1 cellular context compared by ENCODE assay signal in the genomic region with DNA sequence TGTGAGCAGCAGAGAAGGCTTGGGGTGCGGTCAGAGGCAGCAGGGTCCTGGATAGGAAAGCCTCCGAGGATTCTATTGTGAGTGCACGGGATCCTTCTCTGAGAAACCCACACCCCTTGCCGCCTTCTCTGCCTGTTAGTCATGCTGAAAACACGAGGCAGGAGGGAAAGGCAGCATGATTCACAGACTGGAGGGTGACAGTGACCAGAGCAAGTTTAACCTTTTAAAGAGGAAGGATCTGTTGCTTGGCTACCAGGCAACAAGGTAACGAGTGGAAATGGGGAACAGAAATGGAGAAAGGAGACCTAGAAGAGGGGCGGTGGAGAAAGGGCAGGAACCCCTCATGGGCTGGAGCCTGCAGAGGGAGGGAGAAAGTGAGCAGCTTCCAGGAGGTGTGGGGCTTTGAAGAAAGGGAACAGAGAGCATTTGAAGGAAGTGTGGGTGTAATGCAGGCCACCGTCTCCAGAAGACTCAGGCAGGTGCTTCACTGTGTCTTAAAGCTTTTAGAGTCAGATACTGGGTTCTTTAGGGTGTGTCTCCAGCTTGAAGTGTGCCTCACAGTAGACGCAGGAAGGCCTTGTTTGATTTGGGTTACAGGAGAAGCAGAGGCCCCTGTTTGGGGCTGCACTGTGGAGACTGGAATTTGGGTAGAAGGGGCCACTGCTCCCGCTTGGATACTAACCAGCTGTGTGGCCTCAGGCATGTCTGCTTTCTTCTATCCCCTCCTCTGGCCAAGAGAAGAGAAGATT.
TF ChIP-seq lines count a peak whose summit lies in the region.

No MANE protein-coding gene starts in this region.

TF ChIP-seq in GM12878, 131 proteins besides CTCF, POLR2A, EP300 and RAD21 (continued from another document):
- TF ChIP-seq ATF3 (IDR thresholded peaks at IDR 0.05; ENCODE audit: borderline replicate concordance, extremely low read depth, low read depth, low read length) (no peak), ATF2 (IDR thresholded peaks at IDR 0.05; ENCODE audit: low read length) (no peak)
